In the genomic region with DNA sequence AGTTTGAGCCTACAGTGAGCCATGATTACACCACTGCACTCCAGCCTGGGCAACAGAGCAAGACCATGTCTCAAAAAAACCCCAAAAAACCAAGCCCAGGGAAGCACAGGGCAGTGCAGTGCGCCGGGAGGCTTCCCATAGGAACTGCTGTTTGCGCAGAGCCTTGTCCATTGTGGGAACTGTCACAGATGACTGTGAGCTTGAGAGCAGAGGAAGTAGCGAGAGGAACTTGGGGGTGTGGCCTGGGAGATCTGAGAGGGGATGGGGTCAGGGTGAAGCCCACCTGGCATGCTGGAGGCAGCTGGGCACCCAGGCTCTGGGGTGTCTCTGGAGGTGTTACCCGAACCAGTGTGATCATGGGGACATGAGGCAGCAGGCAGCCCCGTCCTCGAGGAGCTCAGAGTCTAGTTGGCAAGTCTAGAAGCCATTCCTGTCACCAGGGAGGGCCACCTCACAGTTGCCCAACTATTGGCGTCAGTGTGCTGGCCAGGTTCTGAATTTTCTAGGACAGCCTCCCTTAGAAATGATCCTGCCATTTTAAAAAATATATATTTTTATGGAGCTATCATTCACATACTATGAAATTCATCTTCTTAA, we compare ENCODE assay signal across 1 cellular context.
TF ChIP-seq lines count a peak whose summit lies in the region.

No MANE protein-coding gene starts in this region.

TF ChIP-seq in GM12878, 131 proteins besides CTCF, POLR2A, EP300 and RAD21:
- TF ChIP-seq, protein P1, sequence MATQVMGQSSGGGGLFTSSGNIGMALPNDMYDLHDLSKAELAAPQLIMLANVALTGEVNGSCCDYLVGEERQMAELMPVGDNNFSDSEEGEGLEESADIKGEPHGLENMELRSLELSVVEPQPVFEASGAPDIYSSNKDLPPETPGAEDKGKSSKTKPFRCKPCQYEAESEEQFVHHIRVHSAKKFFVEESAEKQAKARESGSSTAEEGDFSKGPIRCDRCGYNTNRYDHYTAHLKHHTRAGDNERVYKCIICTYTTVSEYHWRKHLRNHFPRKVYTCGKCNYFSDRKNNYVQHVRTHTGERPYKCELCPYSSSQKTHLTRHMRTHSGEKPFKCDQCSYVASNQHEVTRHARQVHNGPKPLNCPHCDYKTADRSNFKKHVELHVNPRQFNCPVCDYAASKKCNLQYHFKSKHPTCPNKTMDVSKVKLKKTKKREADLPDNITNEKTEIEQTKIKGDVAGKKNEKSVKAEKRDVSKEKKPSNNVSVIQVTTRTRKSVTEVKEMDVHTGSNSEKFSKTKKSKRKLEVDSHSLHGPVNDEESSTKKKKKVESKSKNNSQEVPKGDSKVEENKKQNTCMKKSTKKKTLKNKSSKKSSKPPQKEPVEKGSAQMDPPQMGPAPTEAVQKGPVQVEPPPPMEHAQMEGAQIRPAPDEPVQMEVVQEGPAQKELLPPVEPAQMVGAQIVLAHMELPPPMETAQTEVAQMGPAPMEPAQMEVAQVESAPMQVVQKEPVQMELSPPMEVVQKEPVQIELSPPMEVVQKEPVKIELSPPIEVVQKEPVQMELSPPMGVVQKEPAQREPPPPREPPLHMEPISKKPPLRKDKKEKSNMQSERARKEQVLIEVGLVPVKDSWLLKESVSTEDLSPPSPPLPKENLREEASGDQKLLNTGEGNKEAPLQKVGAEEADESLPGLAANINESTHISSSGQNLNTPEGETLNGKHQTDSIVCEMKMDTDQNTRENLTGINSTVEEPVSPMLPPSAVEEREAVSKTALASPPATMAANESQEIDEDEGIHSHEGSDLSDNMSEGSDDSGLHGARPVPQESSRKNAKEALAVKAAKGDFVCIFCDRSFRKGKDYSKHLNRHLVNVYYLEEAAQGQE (IDR thresholded peaks at IDR 0.05; ENCODE audit: low read depth, low read length), result no peak
- TF ChIP-seq NR2C2 (IDR thresholded peaks at IDR 0.05; ENCODE audit: borderline replicate concordance, control insufficient read depth, insufficient read length, low read depth), result no peak
- no peak for TF ChIP-seq KLF5 (IDR thresholded peaks at IDR 0.05; ENCODE audit: partially characterized antibody)
- no peak for TF ChIP-seq CBFB (IDR thresholded peaks at IDR 0.05; ENCODE audit: low read depth)
- no peak for TF ChIP-seq MTA2 (IDR thresholded peaks at IDR 0.05; ENCODE audit: low read depth)
- TF ChIP-seq SMAD5 (IDR thresholded peaks at IDR 0.05; ENCODE audit: low read depth), result no peak
- TF ChIP-seq IRF4 (IDR thresholded peaks at IDR 0.05; ENCODE audit: low read depth, low read length), result no peak
- TF ChIP-seq ZSCAN29 (IDR thresholded peaks at IDR 0.05), result no peak
- no peak for TF ChIP-seq POLR2AphosphoS5 (IDR thresholded peaks at IDR 0.05; ENCODE audit: low read length)
- TF ChIP-seq LARP7 (IDR thresholded peaks at IDR 0.05), result no peak
